ENCODE assay signal across 11 cellular contexts in the genomic region with DNA sequence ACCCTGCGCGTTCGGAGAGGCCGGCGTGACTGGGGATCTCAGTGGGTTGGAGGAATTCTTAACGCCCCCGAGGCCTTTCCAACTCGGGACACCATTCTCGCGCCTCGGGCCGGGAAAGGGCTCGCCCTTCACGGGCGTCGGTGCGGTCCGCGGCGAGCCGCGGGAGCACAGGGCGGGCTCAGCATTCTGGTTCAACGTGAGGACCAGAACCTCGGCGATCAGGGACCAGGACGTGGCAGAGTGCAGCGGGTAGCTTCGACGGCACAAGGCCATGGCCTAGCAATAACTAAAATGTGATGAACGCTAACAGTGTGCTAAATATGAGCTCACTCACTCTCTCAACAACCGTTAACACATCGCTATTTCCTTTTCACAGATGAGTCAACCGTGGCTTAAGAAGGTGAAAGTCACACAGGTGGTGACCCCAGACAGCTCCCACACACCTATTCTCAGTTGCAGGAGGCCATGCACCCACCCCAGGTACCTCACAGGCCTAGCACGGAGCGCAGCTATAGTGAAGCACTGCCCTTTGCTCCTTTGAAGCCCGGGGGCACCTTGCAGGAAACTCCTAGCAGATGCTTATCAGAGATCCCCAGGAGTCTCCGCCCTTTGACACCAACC. TPM values are rescaled to one million over a fixed set of nuclear protein-coding genes. Genes with fewer than 3 reads are reported as not detected.
DNase-seq lines count a peak whose midpoint lies in the region; ATAC-seq and TF ChIP-seq lines count a peak whose summit lies in the region.
"Had no signal": no experiment of that assay in that cellular context is flagged by ENCODE, and none has a peak within 500 bp of the region (broad histone marks: within the 10 kb centered on the region; RNA-seq: fewer than 3 reads in every experiment).

No MANE protein-coding gene starts in this region.

- DNase-seq in esophagus muscularis mucosa (ENCODE audit: extremely low spot score) = no peak
- no peak for DNase-seq in stimulated activated CD4-positive, alpha-beta T cell treated with anti-CD3 and anti-CD28 coated beads, Interleukin-1b, Interleukin-23, amount 100 ng/mL, for 48 hours
- no peak for DNase-seq in DMS79 (lab: John Stamatoyannopoulos, UW)
- no peak for DNase-seq in DMS114 treated with DMSO at 0.1 percent for 48 hours (lab: John Stamatoyannopoulos, UW; ENCODE audit: unreplicated experiment)
- no peak for DNase-seq in germinal center (ENCODE audit: low spot score)
- DNase-seq: mucosa of descending colon, NCI-H1930, T-helper 1 cell had no signal

- peak; percentile 38 for ATAC-seq in GM18519 (IDR thresholded peaks at IDR 0.05; ENCODE audit: low FRiP score, unreplicated experiment)
- ATAC-seq in HG02870 (IDR thresholded peaks at IDR 0.05; ENCODE audit: unreplicated experiment) = peak; percentile 56

- WGBS in esophagus muscularis mucosa = 29% methylated on average over 28 of the region's 38 CpGs

- H3K27ac ChIP-seq in esophagus muscularis mucosa (replicated peaks in 1 of 4) (no peak overlapping the region), skin epidermis (peak overlapping the region in 14 of 21 experiments; percentile 5 to 83 (median 50))

- H3K4me3 ChIP-seq in esophagus muscularis mucosa (peak overlapping the region in 3 of 4 donors; percentile 20 to 37 (median 23)), skin epidermis (peak overlapping the region in 4 of 7 experiments; percentile 2 to 19 (median 6))
- H3K4me3 ChIP-seq: mucosa of descending colon had no signal

- peaks cover 0 to 100% (median 78%) of the 10 kb centered on the region in 4 donors for H3K27me3 ChIP-seq in esophagus muscularis mucosa

- no peaks in the 10 kb centered on the region for H3K36me3 ChIP-seq in esophagus muscularis mucosa

- intact Hi-C loops in esophagus muscularis mucosa (cut with DNase I) = loop anchor here (5.0 kb wide), 1 partner anchor 704 kb away; no protein-coding TSS in a partner anchor

- no peak for TF ChIP-seq POLR2A in esophagus muscularis mucosa (IDR thresholded peaks at IDR 0.05; ENCODE audit: low read depth)

- H3K9me3 ChIP-seq in esophagus muscularis mucosa = no peaks in the 10 kb centered on the region
- H3K9me3 ChIP-seq: mucosa of descending colon had no signal

- H3K4me1 ChIP-seq in esophagus muscularis mucosa = peaks cover 33 to 63% (median 56%) of the 10 kb centered on the region in 4 donors

- no peak for TF ChIP-seq EP300 in esophagus muscularis mucosa (IDR thresholded peaks at IDR 0.05)

- TF ChIP-seq CTCF in esophagus muscularis mucosa (IDR thresholded peaks at IDR 0.05) = no peak

RNA-seq across cellular contexts. Expression of a gene that starts 4.5 kb away (rescaled TPM):
- under 1 TPM in 2 of 4 donors, not detected in 2; 0.52 to 0.71 TPM for total RNA-seq in esophagus muscularis mucosa
- total RNA-seq: mucosa of descending colon had no signal

Comparison
In these comparisons a context has a peak if more than half of its experiments do, and no peak if none do; other contexts are left out.
1. H3K27ac ChIP-seq: peak in skin epidermis (14 of 21); none in esophagus muscularis mucosa (0 of 4).